ENCODE assay signal across 21 cellular contexts in the genomic region with DNA sequence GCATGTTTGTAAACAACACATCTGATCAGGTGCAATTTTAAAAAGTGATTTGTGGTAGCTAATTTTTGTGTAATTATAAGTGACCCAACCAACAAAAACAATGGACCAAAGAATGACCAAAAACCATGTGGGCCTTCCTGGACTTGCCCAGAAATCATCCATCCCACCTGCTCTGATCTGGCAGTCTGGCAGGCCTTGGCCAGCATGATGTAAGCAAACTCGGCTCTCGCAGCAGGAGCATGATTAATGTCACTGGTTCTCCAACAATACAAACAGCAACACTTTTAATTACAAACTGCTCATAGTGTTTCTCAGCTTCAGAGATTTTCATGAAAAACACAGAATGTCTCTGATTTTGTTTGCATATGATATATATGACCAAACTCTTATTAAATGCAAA. TPM values are rescaled to one million over a fixed set of nuclear protein-coding genes. Genes with fewer than 3 reads are reported as not detected.
DNase-seq lines count a peak whose midpoint lies in the region; ATAC-seq and TF ChIP-seq lines count a peak whose summit lies in the region.
"Had no signal": no experiment of that assay in that cellular context is flagged by ENCODE, and none has a peak within 500 bp of the region (broad histone marks: within the 10 kb centered on the region; RNA-seq: fewer than 3 reads in every experiment).

No MANE protein-coding gene starts in this region.

- in situ Hi-C loops in brain microvascular endothelial cell (cut with HindIII; ENCODE audit: low pct_ligation_motif_present, low sequenced_read_pairs) = no loop called here

- DNase-seq in NCI-H146 (lab: John Stamatoyannopoulos, UW) = peak; percentile 46
- no peak for DNase-seq in NCI-H146 treated with DMSO at 0.1 percent for 48 hours (lab: John Stamatoyannopoulos, UW; ENCODE audit: unreplicated experiment)
- no peak for DNase-seq in SK-N-MC (ENCODE audit: low read depth, low spot score)
- DNase-seq in effector memory CD8-positive, alpha-beta T cell = no peak
- peak in 8 of 49 donors; percentile 5 to 54 (median 21) for DNase-seq in substantia nigra (lab: John Stamatoyannopoulos, UW)
- DNase-seq in brain microvascular endothelial cell = no peak
- no peak for DNase-seq in osteocyte (ENCODE audit: extremely low spot score, unreplicated experiment)
- DNase-seq: activated CD4-positive, alpha-beta T cell treated with anti-CD3 and anti-CD28 coated beads, Interleukin-2, amount 50 U/mL, for 4 hours; activated T-cell treated with anti-CD3 and anti-CD28 coated beads, Interleukin-2, amount 50 U/mL, for 48 hours; Calu3; HCEC 1CT; mesenchymal stem cell; natural killer cell; NCI-H524 treated with DMSO at 0.1 percent for 48 hours; SHP77 treated with DMSO at 0.1 percent for 48 hours; T-helper 17 cell had no signal

- H3K4me3 ChIP-seq in SK-N-MC (no peak overlapping the region), brain microvascular endothelial cell (ENCODE audit: low read depth, low read length) (no peak overlapping the region)
- H3K4me3 ChIP-seq: body of pancreas, gastroesophageal sphincter had no signal

- no peak for TF ChIP-seq CTCF in brain microvascular endothelial cell (IDR thresholded peaks at IDR 0.05; ENCODE audit: low read depth, low read length, missing control alignments)
- no peak for TF ChIP-seq CTCF in osteocyte (IDR thresholded peaks at IDR 0.05)

- H3K36me3 Mint-ChIP-seq in effector memory CD8-positive, alpha-beta T cell (ENCODE audit: insufficient read depth) = peaks cover 43% of the 10 kb centered on the region
- H3K36me3 Mint-ChIP-seq in osteocyte (ENCODE audit: unreplicated experiment) = peaks cover 26% of the 10 kb centered on the region

- H3K36me3 ChIP-seq in SK-N-MC (ENCODE audit: insufficient read depth, low read length) (peaks cover 39% of the 10 kb centered on the region), brain microvascular endothelial cell (replicated peaks) (peaks cover 15% of the 10 kb centered on the region)

- no peaks in the 10 kb centered on the region for H3K27me3 ChIP-seq in brain microvascular endothelial cell (replicated peaks)
- H3K27me3 ChIP-seq: body of pancreas, gastroesophageal sphincter had no signal

- no peak overlapping the region for H3K4me3 Mint-ChIP-seq in effector memory CD8-positive, alpha-beta T cell
- H3K4me3 Mint-ChIP-seq in osteocyte (ENCODE audit: unreplicated experiment) = no peak overlapping the region
- H3K4me3 Mint-ChIP-seq: activated naive CD4-positive, alpha-beta T cell treated with anti-CD3 and anti-CD28 coated beads, Interleukin-2, amount 50 U/mL, for 24 hours; natural killer cell; T-helper 17 cell had no signal

- peak overlapping the region; percentile 20 to 68 for H3K27ac Mint-ChIP-seq in effector memory CD8-positive, alpha-beta T cell
- no peak overlapping the region for H3K27ac Mint-ChIP-seq in osteocyte (ENCODE audit: unreplicated experiment)
- H3K27ac Mint-ChIP-seq: activated naive CD4-positive, alpha-beta T cell treated with anti-CD3 and anti-CD28 coated beads, Interleukin-2, amount 50 U/mL, for 24 hours; T-helper 17 cell had no signal

- H3K4me1 Mint-ChIP-seq in effector memory CD8-positive, alpha-beta T cell (ENCODE audit: low read depth in 2 of 2) = peaks cover 0 to 4% of the 10 kb centered on the region in 2 donors
- no peaks in the 10 kb centered on the region for H3K4me1 Mint-ChIP-seq in osteocyte (ENCODE audit: unreplicated experiment)
- H3K4me1 Mint-ChIP-seq: activated naive CD4-positive, alpha-beta T cell treated with anti-CD3 and anti-CD28 coated beads, Interleukin-2, amount 50 U/mL, for 24 hours had no signal

- H3K27me3 Mint-ChIP-seq in effector memory CD8-positive, alpha-beta T cell = no peaks in the 10 kb centered on the region
- no peaks in the 10 kb centered on the region for H3K27me3 Mint-ChIP-seq in osteocyte (ENCODE audit: unreplicated experiment)
- H3K27me3 Mint-ChIP-seq: activated naive CD4-positive, alpha-beta T cell treated with anti-CD3 and anti-CD28 coated beads, Interleukin-2, amount 50 U/mL, for 24 hours; T-helper 17 cell had no signal

- H3K9ac ChIP-seq in SK-N-MC (ENCODE audit: insufficient read length) = no peak overlapping the region

- H3K27ac ChIP-seq in SK-N-MC (0 out of 2 replicates have a peak overlapping the region, but pooled peaks have one; percentile 17), substantia nigra (ENCODE audit: low read depth, low read length, poor library complexity, severe bottlenecking) (peak overlapping the region; percentile 30), brain microvascular endothelial cell (no peak overlapping the region)
- H3K27ac ChIP-seq: body of pancreas, gastroesophageal sphincter, VCaP had no signal

- no peak for ATAC-seq in effector memory CD8-positive, alpha-beta T cell (replicated peaks)
- ATAC-seq in GM21529 (IDR thresholded peaks at IDR 0.05; ENCODE audit: unreplicated experiment) = no peak
- ATAC-seq: body of pancreas, gastroesophageal sphincter, T-helper 17 cell had no signal

- no peaks in the 10 kb centered on the region for H3K9me3 ChIP-seq in SK-N-MC (ENCODE audit: low read depth, low read length)
- H3K9me3 ChIP-seq: body of pancreas, gastroesophageal sphincter had no signal

- no peaks in the 10 kb centered on the region for H3K9me3 Mint-ChIP-seq in effector memory CD8-positive, alpha-beta T cell
- H3K9me3 Mint-ChIP-seq in osteocyte (ENCODE audit: unreplicated experiment) = no peaks in the 10 kb centered on the region
- H3K9me3 Mint-ChIP-seq: activated naive CD4-positive, alpha-beta T cell treated with anti-CD3 and anti-CD28 coated beads, Interleukin-2, amount 50 U/mL, for 24 hours; natural killer cell had no signal

RNA-seq across cellular contexts. Expression of gene TP53INP2, which starts 16.1 kb away (rescaled TPM):
- 34.3 and 34.4 TPM in 2 replicates for total RNA-seq in osteocyte

RNA-seq across cellular contexts. Expression of gene PIGU, which starts 43.4 kb away (rescaled TPM):
- 15.5 and 18.2 TPM in 2 replicates for total RNA-seq in osteocyte
